15 cellular contexts compared by ENCODE assay signal in the genomic region with DNA sequence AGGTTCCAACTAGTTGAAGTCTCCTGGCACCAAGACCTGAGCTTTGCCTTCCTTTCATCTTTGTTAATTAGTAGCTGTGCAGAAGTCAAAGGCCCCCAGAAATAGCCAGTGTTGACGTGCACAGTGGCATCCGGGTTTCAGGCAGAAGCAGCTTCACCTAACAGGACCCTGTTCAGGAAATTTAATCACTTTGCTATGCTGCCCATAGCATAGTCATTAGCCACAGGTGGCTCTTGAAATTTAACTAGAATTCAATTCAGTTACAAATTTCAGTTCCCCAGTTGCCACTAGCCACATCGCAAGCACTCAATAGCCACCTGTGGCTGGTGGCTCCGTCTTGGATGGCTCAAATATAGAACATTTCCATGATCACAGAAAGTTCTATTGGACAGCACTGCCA.
DNase-seq lines count a peak whose midpoint lies in the region; ATAC-seq and TF ChIP-seq lines count a peak whose summit lies in the region.
"Had no signal": no experiment of that assay in that cellular context is flagged by ENCODE, and none has a peak within 500 bp of the region (broad histone marks: within the 10 kb centered on the region; RNA-seq: fewer than 3 reads in every experiment).

No MANE protein-coding gene starts in this region.

- H3K36me3 Mint-ChIP-seq in activated naive CD8-positive, alpha-beta T cell treated with anti-CD3 and anti-CD28 coated beads, Interleukin-2, amount 50 U/mL, for 24 hours (ENCODE audit: low read depth) = no peaks in the 10 kb centered on the region
- H3K36me3 Mint-ChIP-seq: brain had no signal

- TF ChIP-seq CTCF in GM12865 (IDR thresholded peaks at IDR 0.05; ENCODE audit: insufficient read depth, low read depth, low read length, missing control alignments) = no peak

- peaks cover 2% of the 10 kb centered on the region for H3K27me3 Mint-ChIP-seq in activated naive CD8-positive, alpha-beta T cell treated with anti-CD3 and anti-CD28 coated beads, Interleukin-2, amount 50 U/mL, for 24 hours
- H3K27me3 Mint-ChIP-seq: activated T-helper 17 cell treated with anti-CD3 and anti-CD28 coated beads, Interleukin-2, amount 50 U/mL, for 72 hours had no signal

- H3K4me1 Mint-ChIP-seq in activated naive CD8-positive, alpha-beta T cell treated with anti-CD3 and anti-CD28 coated beads, Interleukin-2, amount 50 U/mL, for 24 hours = peaks cover 2% of the 10 kb centered on the region
- H3K4me1 Mint-ChIP-seq: activated T-helper 17 cell treated with anti-CD3 and anti-CD28 coated beads, Interleukin-2, amount 50 U/mL, for 72 hours had no signal

- H3K9me3 Mint-ChIP-seq in activated naive CD8-positive, alpha-beta T cell treated with anti-CD3 and anti-CD28 coated beads, Interleukin-2, amount 50 U/mL, for 24 hours = no peaks in the 10 kb centered on the region
- H3K9me3 Mint-ChIP-seq: brain had no signal

- no peak overlapping the region for H3K4me3 ChIP-seq in GM12865 (ENCODE audit: low read depth, low read length)
- H3K4me3 ChIP-seq: heart right ventricle had no signal

- H3K4me3 Mint-ChIP-seq in activated naive CD8-positive, alpha-beta T cell treated with anti-CD3 and anti-CD28 coated beads, Interleukin-2, amount 50 U/mL, for 24 hours = no peak overlapping the region
- H3K4me3 Mint-ChIP-seq: activated T-helper 17 cell treated with anti-CD3 and anti-CD28 coated beads, Interleukin-2, amount 50 U/mL, for 72 hours; brain had no signal

- no peak overlapping the region for H3K27ac Mint-ChIP-seq in activated naive CD8-positive, alpha-beta T cell treated with anti-CD3 and anti-CD28 coated beads, Interleukin-2, amount 50 U/mL, for 24 hours
- H3K27ac Mint-ChIP-seq: brain had no signal

- peak; percentile 76 for ATAC-seq in GM19395 (IDR thresholded peaks at IDR 0.05; ENCODE audit: unreplicated experiment)
- ATAC-seq in HG02763 (IDR thresholded peaks at IDR 0.05; ENCODE audit: unreplicated experiment) = peak; percentile 75
- ATAC-seq in HG03460 (IDR thresholded peaks at IDR 0.05; ENCODE audit: unreplicated experiment) = peak; percentile 83
- ATAC-seq in activated naive CD8-positive, alpha-beta T cell treated with anti-CD3 and anti-CD28 coated beads, Interleukin-2, amount 50 U/mL, for 24 hours = no peak
- ATAC-seq: activated CD4-positive, CD25-positive, alpha-beta regulatory T cell treated with anti-CD3 and anti-CD28 coated beads, Interleukin-2, amount 50 U/mL, for 24 hours; activated T-helper 17 cell treated with anti-CD3 and anti-CD28 coated beads, Interleukin-2, amount 50 U/mL, for 72 hours; heart right ventricle had no signal

- DNase-seq in GM12865 (ENCODE audit: low read depth) (peak; percentile 35), SKM-1 treated with dmso at 0.1 percent for 144 hours (lab: John Stamatoyannopoulos, UW; ENCODE audit: unreplicated experiment) (no peak), AML-193 (lab: John Stamatoyannopoulos, UW) (no peak)
- DNase-seq in activated CD4-positive, alpha-beta T cell treated with anti-CD3 and anti-CD28 coated beads for 4 hours = no peak
- DNase-seq in activated naive CD8-positive, alpha-beta T cell treated with anti-CD3 and anti-CD28 coated beads, Interleukin-2, amount 50 U/mL, for 24 hours = no peak
- DNase-seq: heart right ventricle; NCI-H526; SIG-M5; stimulated activated CD4-positive, alpha-beta T cell treated with anti-CD3 and anti-CD28 coated beads, Interleukin-2, amount 100 ng/mL, for 24 hours had no signal
